31 cellular contexts compared by ENCODE assay signal in the genomic region with DNA sequence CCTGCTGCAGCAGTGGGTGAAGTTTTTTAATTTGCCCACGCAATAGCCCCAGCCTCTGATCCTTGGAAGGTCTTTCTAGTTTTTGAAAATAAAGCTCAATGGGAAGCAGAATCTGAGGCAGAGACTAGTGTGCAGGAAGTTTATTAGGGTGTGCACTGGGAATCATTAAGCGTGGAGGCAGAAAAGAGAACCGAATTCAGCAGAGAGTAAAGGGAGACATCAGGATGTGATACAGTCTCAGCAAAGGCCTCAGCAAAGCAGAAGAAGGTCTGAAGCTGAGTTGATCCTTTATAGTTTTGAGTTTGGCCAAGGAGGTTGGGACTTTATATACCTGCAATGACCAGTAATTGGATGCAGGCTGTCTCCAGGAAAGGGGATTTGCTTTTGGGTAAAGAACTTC. TPM values are rescaled to one million over a fixed set of nuclear protein-coding genes. Genes with fewer than 3 reads are reported as not detected.
"Had no signal": no experiment of that assay in that cellular context is flagged by ENCODE, and none has a peak within 500 bp of the region (broad histone marks: within the 10 kb centered on the region; RNA-seq: fewer than 3 reads in every experiment).

No MANE protein-coding gene starts in this region.

- H3K4me1 Mint-ChIP-seq: endodermal cell, mesothelial cell of epicardium had no signal

- H3K27ac ChIP-seq: breast epithelium, pancreas, prostate gland, suprapubic skin, tibial artery, upper lobe of right lung had no signal

- H3K27me3 Mint-ChIP-seq: activated CD8-positive, alpha-beta memory T cell treated with anti-CD3 and anti-CD28 coated beads, Interleukin-2, amount 10 ng/mL, durations not matched to agents 7 days and 5 days; dendritic cell treated with granulocyte-macrophage colony-stimulating factor and Interleukin-4, amounts not matched to agents 40 ng/mL and 50 ng/mL, for 4 days; naive thymus-derived CD8-positive, alpha-beta T cell had no signal

- H3K4me3 Mint-ChIP-seq: activated CD8-positive, alpha-beta memory T cell treated with anti-CD3 and anti-CD28 coated beads, Interleukin-2, amount 10 ng/mL, durations not matched to agents 7 days and 5 days; activated CD8-positive, alpha-beta T cell treated with anti-CD3 and anti-CD28 coated beads, Interleukin-2, amount 10 ng/mL, durations not matched to agents 7 days and 5 days; dendritic cell treated with granulocyte-macrophage colony-stimulating factor and Interleukin-4, amounts not matched to agents 40 ng/mL and 50 ng/mL, for 4 days; endodermal cell; mesothelial cell of epicardium; neural crest cell; stimulated activated effector memory CD8-positive, alpha-beta T cell treated with anti-CD3 and anti-CD28 coated beads, Interleukin-12 subunit alpha, Interleukin-12 subunit beta, amount 100 ng/mL, for 72 hours had no signal

- H3K9me3 Mint-ChIP-seq: dendritic cell treated with granulocyte-macrophage colony-stimulating factor and Interleukin-4, amounts not matched to agents 40 ng/mL and 50 ng/mL, for 4 days; mesothelial cell of epicardium; stimulated activated effector memory CD8-positive, alpha-beta T cell treated with anti-CD3 and anti-CD28 coated beads, Interleukin-12 subunit alpha, Interleukin-12 subunit beta, amount 100 ng/mL, for 72 hours had no signal

- FAIRE-seq: keratinocyte, pancreas had no signal

- DNase-seq: activated CD8-positive, alpha-beta memory T cell treated with anti-CD3 and anti-CD28 coated beads, Interleukin-2, amount 10 ng/mL, durations not matched to agents 7 days and 5 days; activated CD8-positive, alpha-beta T cell treated with anti-CD3 and anti-CD28 coated beads, Interleukin-2, amount 10 ng/mL, durations not matched to agents 7 days and 5 days; activated naive CD4-positive, alpha-beta T cell; activated T-cell treated with anti-CD3 and anti-CD28 coated beads, Interleukin-2, amount 50 U/mL, for 48 hours; central memory CD4-positive, alpha-beta T cell; endodermal cell; foreskin fibroblast; head of caudate nucleus; hippocampal formation; left cardiac atrium; left ventricle myocardium superior; naive thymus-derived CD8-positive, alpha-beta T cell; nucleus accumbens; pancreas; retina; stimulated activated CD4-positive, alpha-beta T cell treated with anti-CD3 and anti-CD28 coated beads, Interleukin-4, amount 100 ng/mL, for 24 hours; tibial artery; upper lobe of right lung had no signal

- H3K27ac Mint-ChIP-seq: activated CD8-positive, alpha-beta memory T cell treated with anti-CD3 and anti-CD28 coated beads, Interleukin-2, amount 10 ng/mL, durations not matched to agents 7 days and 5 days; activated CD8-positive, alpha-beta T cell treated with anti-CD3 and anti-CD28 coated beads, Interleukin-2, amount 10 ng/mL, durations not matched to agents 7 days and 5 days; activated naive CD4-positive, alpha-beta T cell treated with anti-CD3 and anti-CD28 coated beads, Interleukin-2, amount 50 U/mL, for 72 hours; dendritic cell treated with granulocyte-macrophage colony-stimulating factor and Interleukin-4, amounts not matched to agents 40 ng/mL and 50 ng/mL, for 4 days; endodermal cell; mesothelial cell of epicardium; stimulated activated effector memory CD8-positive, alpha-beta T cell treated with anti-CD3 and anti-CD28 coated beads, Interleukin-12 subunit alpha, Interleukin-12 subunit beta, amount 100 ng/mL, for 72 hours had no signal

- H3K4me1 ChIP-seq: breast epithelium, pancreas, prostate gland, suprapubic skin, upper lobe of right lung had no signal

- H3K9me3 ChIP-seq: breast epithelium, pancreas, prostate gland, suprapubic skin, tibial artery, upper lobe of right lung had no signal

- ATAC-seq: activated CD8-positive, alpha-beta memory T cell treated with anti-CD3 and anti-CD28 coated beads, Interleukin-2, amount 10 ng/mL, durations not matched to agents 7 days and 5 days; activated CD8-positive, alpha-beta T cell treated with anti-CD3 and anti-CD28 coated beads, Interleukin-2, amount 10 ng/mL, durations not matched to agents 7 days and 5 days; esophagus mucosa; left cardiac atrium; left ventricle myocardium superior; naive thymus-derived CD8-positive, alpha-beta T cell; pancreas; sciatic nerve; upper lobe of right lung had no signal

- H3K27me3 ChIP-seq: breast epithelium, pancreas, suprapubic skin, tibial artery, upper lobe of right lung had no signal

- H3K36me3 Mint-ChIP-seq: mesothelial cell of epicardium; naive thymus-derived CD8-positive, alpha-beta T cell; stimulated activated effector memory CD8-positive, alpha-beta T cell treated with anti-CD3 and anti-CD28 coated beads, Interleukin-12 subunit alpha, Interleukin-12 subunit beta, amount 100 ng/mL, for 72 hours had no signal

- H3K4me3 ChIP-seq: breast epithelium, pancreas, prostate gland, skin epidermis, suprapubic skin, tibial artery, upper lobe of right lung had no signal

- H3K36me3 ChIP-seq: breast epithelium, pancreas, prostate gland, suprapubic skin, tibial artery, upper lobe of right lung had no signal

RNA-seq across cellular contexts. Expression of a gene that starts 4.9 kb away (rescaled TPM):
- total RNA-seq: endodermal cell, left ventricle myocardium superior, lung microvascular endothelial cell, mesothelial cell of epicardium, neural crest cell had no signal
- polyA plus RNA-seq: pancreas had no signal
